Comparison of ENCODE assay signal across 10 cellular contexts in genomic region chr7:27110163-27110976, GRCh38. TPM values are rescaled to one million over a fixed set of nuclear protein-coding genes. Genes with fewer than 3 reads are reported as not detected.
DNase-seq lines count a peak whose midpoint lies in the region; ATAC-seq and TF ChIP-seq lines count a peak whose summit lies in the region.
"Had no signal": no experiment of that assay in that cellular context is flagged by ENCODE, and none has a peak within 500 bp of the region (broad histone marks: within the 10 kb centered on the region; RNA-seq: fewer than 3 reads in every experiment).

No MANE protein-coding gene starts in this region.

- TF ChIP-seq CTCF in mucosa of descending colon (IDR thresholded peaks at IDR 0.05) (no peak), uterus (IDR thresholded peaks at IDR 0.05) (no peak)

- 3% methylated on average over 64 of the region's 64 CpGs for WGBS in ectodermal cell, 2 experiments

- peak; percentile 33 for ATAC-seq in mucosa of descending colon
- no peak for ATAC-seq in GM18502 (IDR thresholded peaks at IDR 0.05; ENCODE audit: poor library complexity, unreplicated experiment)
- ATAC-seq in GM21360 (IDR thresholded peaks at IDR 0.05; ENCODE audit: unreplicated experiment), result no peak

- H3K4me1 ChIP-seq in ectodermal cell (ENCODE audit: control insufficient read depth, insufficient read depth, low read length), result no peaks in the 10 kb centered on the region
- H3K4me1 ChIP-seq in mucosa of descending colon (ENCODE audit: low read depth), result peaks cover 49% of the 10 kb centered on the region
- peaks cover 11 to 12% of the 10 kb centered on the region in 2 donors for H3K4me1 ChIP-seq in uterus

- H3K4me3 ChIP-seq in ectodermal cell (ENCODE audit: insufficient read depth, low read depth, low read length) (no peak overlapping the region), mucosa of descending colon (no peak overlapping the region), uterus (peak overlapping the region in 1 of 2 donors; percentile 6)

- no peak for TF ChIP-seq POLR2A in uterus (IDR thresholded peaks at IDR 0.05)

- peak overlapping the region; percentile 39 for H3K27ac ChIP-seq in ectodermal cell (ENCODE audit: insufficient read depth, low read depth, low read length, poor library complexity, severe bottlenecking)
- H3K27ac ChIP-seq in uterus, result peak overlapping the region; percentile 72 to 80

- peak; percentile 51 for DNase-seq in activated effector memory CD4-positive, alpha-beta T cell treated with anti-CD3 and anti-CD28 coated beads, Interleukin-2, amount 50 U/mL, for 16 hours
- DNase-seq in activated effector memory CD4-positive, alpha-beta T cell treated with Interleukin-2 at 50 U/mL for 16 hours, result no peak
- DNase-seq in mucosa of descending colon (peak; percentile 79 to 89 (median 82)), uterus (peak; percentile 44 to 70), cerebellar nuclear complex (lab: John Stamatoyannopoulos, UW) (no peak)

- intact Hi-C loops in mucosa of descending colon (cut with DNase I, micrococcal nuclease), result no loop called here
- intact Hi-C loops in uterus (cut with DNase I; ENCODE audit: low total_unique reads), result no loop called here

- H3K27me3 ChIP-seq in ectodermal cell (ENCODE audit: control insufficient read depth, insufficient read depth, low read length, poor library complexity, severe bottlenecking) (peaks cover 99% of the 10 kb centered on the region), uterus (no peaks in the 10 kb centered on the region)

- H3K9me3 ChIP-seq in ectodermal cell (ENCODE audit: control insufficient read depth, low read length) (no peaks in the 10 kb centered on the region), mucosa of descending colon (no peaks in the 10 kb centered on the region), uterus (no peaks in the 10 kb centered on the region)

- H3K36me3 ChIP-seq in ectodermal cell (ENCODE audit: control insufficient read depth, insufficient read depth, low read length), result no peaks in the 10 kb centered on the region
- H3K36me3 ChIP-seq in mucosa of descending colon (ENCODE audit: low read depth), result no peaks in the 10 kb centered on the region
- no peaks in the 10 kb centered on the region for H3K36me3 ChIP-seq in uterus

RNA-seq across cellular contexts. Expression of gene HOXA2, which starts 7.9 kb away (rescaled TPM):
- 11.3 TPM for polyA plus RNA-seq in ectodermal cell (2013, experiment 1 of 4)
- polyA plus RNA-seq in ectodermal cell (2013, experiment 2 of 4), result 6.1 TPM
- polyA plus RNA-seq in ectodermal cell (2013, experiment 3 of 4), result 14.3 TPM
- 17.5 TPM for polyA plus RNA-seq in ectodermal cell (2013, experiment 4 of 4)
- 1 to 10 TPM; 3.2 to 4.3 (median 3.3) TPM for total RNA-seq in mucosa of descending colon
- total RNA-seq in uterus, result 1 to 10 TPM in 2 of 4 donors, not detected in 2; 1.8 to 6.5 TPM
- total RNA-seq: bronchial epithelial cell, HT1080 had no signal

RNA-seq across cellular contexts. Expression of gene HOXA1, which starts 14.6 kb away (rescaled TPM):
- 2.7 TPM for polyA plus RNA-seq in ectodermal cell (2013, experiment 1 of 4)
- polyA plus RNA-seq in ectodermal cell (2013, experiment 2 of 4), result 1.7 TPM
- 4.2 TPM for polyA plus RNA-seq in ectodermal cell (2013, experiment 3 of 4)
- polyA plus RNA-seq in ectodermal cell (2013, experiment 4 of 4), result 2.9 TPM
- total RNA-seq in mucosa of descending colon, result 1 to 10 TPM; 1.5 to 2.7 (median 2.1) TPM
- total RNA-seq in uterus, result 1 to 10 TPM in 3 of 4 donors, under 1 TPM in 1; 0.28 to 2.0 (median 1.5) TPM

RNA-seq across cellular contexts. Expression of gene HOXA4, which starts 20.2 kb away (rescaled TPM):
- polyA plus RNA-seq in ectodermal cell (2013, experiment 1 of 4), result not detected
- polyA plus RNA-seq in ectodermal cell (2013, experiment 2 of 4), result not detected
- polyA plus RNA-seq in ectodermal cell (2013, experiment 3 of 4), result not detected
- polyA plus RNA-seq in ectodermal cell (2013, experiment 4 of 4), result not detected
- total RNA-seq in mucosa of descending colon (1 to 10 TPM; 5.9 to 9.5 (median 8.3) TPM), uterus (1 to 10 TPM in 1 of 4 donors, under 1 TPM in 2, not detected in 1; 0.14 to 7.7 (median 0.26) TPM)
- total RNA-seq: bronchial epithelial cell had no signal

RNA-seq across cellular contexts. Expression of gene HOXA5, which starts 33.1 kb away (rescaled TPM):
- not detected for polyA plus RNA-seq in ectodermal cell (2013, experiment 1 of 4)
- polyA plus RNA-seq in ectodermal cell (2013, experiment 2 of 4), result 0.23 TPM
- 0.75 TPM for polyA plus RNA-seq in ectodermal cell (2013, experiment 3 of 4)
- polyA plus RNA-seq in ectodermal cell (2013, experiment 4 of 4), result 1.1 TPM
- total RNA-seq in mucosa of descending colon, result 10 to 100 TPM; 16.1 to 26.6 (median 23.8) TPM
- 10 to 100 TPM; 10.7 to 61.0 (median 18.9) TPM for total RNA-seq in uterus
- total RNA-seq: bronchial epithelial cell had no signal

RNA-seq across cellular contexts. Expression of gene HOXA6, which starts 37.2 kb away (rescaled TPM):
- polyA plus RNA-seq in ectodermal cell (2013, experiment 1 of 4), result not detected
- not detected for polyA plus RNA-seq in ectodermal cell (2013, experiment 2 of 4)
- polyA plus RNA-seq in ectodermal cell (2013, experiment 3 of 4), result 0.27 TPM
- 0.49 TPM for polyA plus RNA-seq in ectodermal cell (2013, experiment 4 of 4)
- 10 to 100 TPM; 20.2 to 39.5 (median 20.5) TPM for total RNA-seq in mucosa of descending colon
- 10 to 100 TPM in 3 of 4 donors, 1 to 10 TPM in 1; 1.8 to 19.1 (median 15.4) TPM for total RNA-seq in uterus

Comparison
In these comparisons a context has a peak if more than half of its experiments do, and no peak if none do; other contexts are left out.
1. DNase-seq: peak in activated effector memory CD4-positive, alpha-beta T cell treated with anti-CD3 and anti-CD28 coated beads, Interleukin-2, amount 50 U/mL, for 16 hours (single experiment), mucosa of descending colon (3 of 3) and uterus (2 of 2); none in activated effector memory CD4-positive, alpha-beta T cell treated with Interleukin-2 at 50 U/mL for 16 hours (single experiment) and cerebellar nuclear complex (0 of 2).